ENCODE assay signal across 15 cellular contexts in the genomic region with DNA sequence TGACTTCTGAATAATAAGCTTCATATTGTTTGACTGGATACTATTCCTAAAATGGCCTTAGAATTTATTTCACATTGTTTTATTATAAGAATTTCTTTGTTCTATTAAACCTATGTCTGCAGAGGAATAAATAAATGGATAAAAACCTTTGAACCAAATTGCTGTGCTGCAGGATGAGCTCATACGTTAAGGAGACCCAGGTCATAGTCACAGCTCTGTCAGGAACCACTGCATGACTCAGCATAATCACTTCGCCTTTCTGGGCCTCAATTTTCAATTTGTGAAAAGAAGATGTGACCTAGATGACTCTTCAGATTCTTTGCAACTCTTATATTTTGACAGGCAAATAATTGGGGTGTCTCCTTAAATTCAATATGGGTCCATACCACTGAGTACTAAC. TPM values are rescaled to one million over a fixed set of nuclear protein-coding genes. Genes with fewer than 3 reads are reported as not detected.
DNase-seq lines count a peak whose midpoint lies in the region; ATAC-seq, FAIRE-seq and TF ChIP-seq lines count a peak whose summit lies in the region.
"Had no signal": no experiment of that assay in that cellular context is flagged by ENCODE, and none has a peak within 500 bp of the region (broad histone marks: within the 10 kb centered on the region; RNA-seq: fewer than 3 reads in every experiment).

No MANE protein-coding gene starts in this region.

- peak; percentile 6 for DNase-seq in NK-92 treated with Interleukin-12 subunit alpha and Interleukin-12 subunit beta, amount 100 ng/mL, for 24 hours (lab: John Stamatoyannopoulos, UW)
- no peak for DNase-seq in NK-92 (lab: John Stamatoyannopoulos, UW; ENCODE audit: unreplicated experiment)
- DNase-seq in NOMO-1 (lab: John Stamatoyannopoulos, UW; ENCODE audit: unreplicated experiment in 2 of 2), result peak; percentile 75 to 87
- peak; percentile 72 for DNase-seq in bronchial epithelial cell (ENCODE audit: low read depth)
- peak; percentile 55 for DNase-seq in renal cortical epithelial cell (ENCODE audit: low read depth)
- no peak for DNase-seq in activated naive CD4-positive, alpha-beta T cell treated with anti-CD3 and anti-CD28 coated beads, Interleukin-2, amount 50 U/mL, for 72 hours (ENCODE audit: low spot score in 2 of 2)
- DNase-seq in UCSD-AML1 (lab: John Stamatoyannopoulos, UW; ENCODE audit: unreplicated experiment), result no peak
- DNase-seq: NCI-H1930, small intestine, thyroid gland had no signal

- H3K27ac Mint-ChIP-seq in activated naive CD4-positive, alpha-beta T cell treated with anti-CD3 and anti-CD28 coated beads, Interleukin-2, amount 50 U/mL, for 72 hours, result no peak overlapping the region
- H3K27ac Mint-ChIP-seq: brain had no signal

- H3K4me3 ChIP-seq in bronchial epithelial cell (ENCODE audit: low read depth, low read length), result no peak overlapping the region
- H3K4me3 ChIP-seq: thyroid gland had no signal

- no peak for ATAC-seq in GM21390 (IDR thresholded peaks at IDR 0.05; ENCODE audit: unreplicated experiment)
- ATAC-seq in activated naive CD4-positive, alpha-beta T cell treated with anti-CD3 and anti-CD28 coated beads, Interleukin-2, amount 50 U/mL, for 72 hours, result no peak

- no peak for TF ChIP-seq CTCF in bronchial epithelial cell (IDR thresholded peaks at IDR 0.05; ENCODE audit: insufficient read depth, low read length, severe bottlenecking)

- no peak for FAIRE-seq in bronchial epithelial cell (lab: Jason Lieb, UNC)
- FAIRE-seq: A204.1, endothelial cell of umbilical vein, small intestine, TTC549 had no signal

- peaks cover 0 to 4% of the 10 kb centered on the region in 2 donors for H3K9me3 Mint-ChIP-seq in activated naive CD4-positive, alpha-beta T cell treated with anti-CD3 and anti-CD28 coated beads, Interleukin-2, amount 50 U/mL, for 72 hours

- no peaks in the 10 kb centered on the region for H3K36me3 ChIP-seq in bronchial epithelial cell (ENCODE audit: control insufficient read depth, insufficient read depth, low read length)
- H3K36me3 ChIP-seq: thyroid gland had no signal

- H3K27me3 ChIP-seq in bronchial epithelial cell (ENCODE audit: control insufficient read depth, insufficient read depth, low read length), result no peaks in the 10 kb centered on the region
- H3K27me3 ChIP-seq: thyroid gland had no signal

- no peaks in the 10 kb centered on the region for H3K36me3 Mint-ChIP-seq in activated naive CD4-positive, alpha-beta T cell treated with anti-CD3 and anti-CD28 coated beads, Interleukin-2, amount 50 U/mL, for 72 hours
- H3K36me3 Mint-ChIP-seq: brain had no signal

RNA-seq across cellular contexts. Expression of gene HMHB1, which starts 36.7 kb away (rescaled TPM):
- total RNA-seq in bronchial epithelial cell, result not detected in 2 replicates
- total RNA-seq in renal cortical epithelial cell, result not detected in 2 replicates
- not detected for total RNA-seq in activated naive CD4-positive, alpha-beta T cell treated with anti-CD3 and anti-CD28 coated beads, Interleukin-2, amount 50 U/mL, for 72 hours
- total RNA-seq: endothelial cell of umbilical vein, thyroid gland had no signal

Comparison
In these comparisons a context has a peak if more than half of its experiments do, and no peak if none do; other contexts are left out.
1. DNase-seq: peak in NK-92 treated with Interleukin-12 subunit alpha and Interleukin-12 subunit beta, amount 100 ng/mL, for 24 hours (single experiment), NOMO-1 (2 of 2), bronchial epithelial cell (single experiment) and renal cortical epithelial cell (single experiment); none in NK-92 (single experiment), activated naive CD4-positive, alpha-beta T cell treated with anti-CD3 and anti-CD28 coated beads, Interleukin-2, amount 50 U/mL, for 72 hours (0 of 2) and UCSD-AML1 (single experiment).